ENCODE assay signal across 8 cellular contexts in genomic region chr6:152948150-152948768, GRCh38. TPM values are rescaled to one million over a fixed set of nuclear protein-coding genes. Genes with fewer than 3 reads are reported as not detected.
DNase-seq lines count a peak whose midpoint lies in the region; ATAC-seq, FAIRE-seq and TF ChIP-seq lines count a peak whose summit lies in the region.

No MANE protein-coding gene starts in this region.

- no peaks in the 10 kb centered on the region for H3K4me1 ChIP-seq in foreskin keratinocyte

- no peak for TF ChIP-seq POLR2A in H54 (IDR thresholded peaks at IDR 0.05; ENCODE audit: low read depth, low read length)

- FAIRE-seq in H54 (lab: Jason Lieb, UNC): peak; percentile 61

- ATAC-seq in T-helper 17 cell (peak; percentile 59), foreskin keratinocyte (peak; percentile 58)

- H3K27me3 ChIP-seq in foreskin keratinocyte: no peaks in the 10 kb centered on the region

- H3K27ac ChIP-seq in 22Rv1 (no peak overlapping the region), foreskin keratinocyte (no peak overlapping the region)

- TF ChIP-seq CTCF in 22Rv1 (IDR thresholded peaks at IDR 0.05): peak; percentile 81
- peak; percentile 69 for TF ChIP-seq CTCF in LNCAP (IDR thresholded peaks at IDR 0.05)
- TF ChIP-seq CTCF in foreskin keratinocyte (conservative IDR thresholded peaks at IDR 0.05): peak; percentile 77
- peak; percentile 78 for TF ChIP-seq CTCF in progenitor cell of endocrine pancreas (IDR thresholded peaks at IDR 0.05; ENCODE audit: unreplicated experiment)

- H3K4me1 Mint-ChIP-seq in T-helper 17 cell (peaks cover 10% of the 10 kb centered on the region), progenitor cell of endocrine pancreas (ENCODE audit: low read depth) (peaks cover 2% of the 10 kb centered on the region)

- H3K27ac Mint-ChIP-seq in T-helper 17 cell (no peak overlapping the region), progenitor cell of endocrine pancreas (no peak overlapping the region)

- peaks cover 43% of the 10 kb centered on the region for H3K27me3 Mint-ChIP-seq in T-helper 17 cell
- H3K27me3 Mint-ChIP-seq in progenitor cell of endocrine pancreas: no peaks in the 10 kb centered on the region

- H3K9me3 Mint-ChIP-seq in progenitor cell of endocrine pancreas (ENCODE audit: low read depth): no peaks in the 10 kb centered on the region

- H3K36me3 Mint-ChIP-seq in T-helper 17 cell (ENCODE audit: low read depth) (no peaks in the 10 kb centered on the region), progenitor cell of endocrine pancreas (ENCODE audit: insufficient read depth) (no peaks in the 10 kb centered on the region)

- DNase-seq in GDM1 (lab: John Stamatoyannopoulos, UW) (peak; percentile 8), H54 (ENCODE audit: insufficient read length, low spot score) (no peak), T-helper 17 cell (no peak), foreskin keratinocyte (peak in 1 of 2 donors; percentile 44), progenitor cell of endocrine pancreas (ENCODE audit: low spot score, unreplicated experiment) (no peak)
- no peak for DNase-seq in stimulated activated naive CD4-positive, alpha-beta T cell treated with Interleukin-2 at 50 U/mL for 16 hours (lab: John Stamatoyannopoulos, UW)

- no peaks in the 10 kb centered on the region for H3K9me3 ChIP-seq in T-helper 17 cell (ENCODE audit: control insufficient read depth, low read length, poor library complexity, severe bottlenecking)

- H3K4me3 Mint-ChIP-seq in T-helper 17 cell (peak overlapping the region; percentile 19), progenitor cell of endocrine pancreas (ENCODE audit: low read depth) (no peak overlapping the region)

RNA-seq across cellular contexts. Expression of gene FBXO5, which starts 34.6 kb away (rescaled TPM):
- 1 to 10 TPM; 4.5 to 5.9 TPM for total RNA-seq in T-helper 17 cell
- 23.6 and 24.9 TPM in 2 replicates for total RNA-seq in foreskin keratinocyte
- 9.7 and 12.2 TPM in 2 replicates for polyA plus RNA-seq in foreskin keratinocyte
- total RNA-seq in progenitor cell of endocrine pancreas: 20.9 and 21.8 TPM in 2 replicates

RNA-seq across cellular contexts. Expression of gene MTRF1L, which starts 54.2 kb away (rescaled TPM):
- 10 to 100 TPM in 1 of 2 donors, 1 to 10 TPM in 1; 9.5 to 14.8 TPM for total RNA-seq in T-helper 17 cell
- 15.0 and 18.8 TPM in 2 replicates for total RNA-seq in foreskin keratinocyte
- polyA plus RNA-seq in foreskin keratinocyte: 9.8 and 10.5 TPM in 2 replicates
- 17.5 and 18.4 TPM in 2 replicates for total RNA-seq in progenitor cell of endocrine pancreas
